10 cellular contexts compared by ENCODE assay signal in the genomic region with DNA sequence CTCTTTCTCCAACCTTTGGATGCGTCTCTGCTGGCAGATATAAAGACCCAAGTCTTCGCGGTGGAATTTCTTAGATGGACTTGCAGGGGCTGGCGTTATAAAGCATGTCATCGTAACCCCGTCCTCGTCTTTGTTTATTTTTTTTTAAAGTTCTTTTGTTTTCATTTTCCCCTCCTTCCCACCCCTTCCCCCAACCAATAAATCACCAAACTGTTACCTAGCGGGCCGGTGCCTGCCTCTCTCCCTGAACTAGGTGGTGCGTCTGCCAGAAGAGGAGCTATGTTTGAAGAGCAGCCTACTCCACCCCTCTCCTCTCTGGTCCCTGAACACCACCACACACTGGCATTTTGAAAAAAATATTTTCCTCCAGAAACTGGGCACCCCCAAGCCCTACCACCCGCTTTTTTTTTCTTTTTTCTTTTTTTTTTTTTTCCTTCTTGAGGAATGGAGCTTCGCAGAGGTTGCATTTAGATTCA. TPM values are rescaled to one million over a fixed set of nuclear protein-coding genes. Genes with fewer than 3 reads are reported as not detected.
DNase-seq lines count a peak whose midpoint lies in the region; ATAC-seq, FAIRE-seq and TF ChIP-seq lines count a peak whose summit lies in the region.
"Had no signal": no experiment of that assay in that cellular context is flagged by ENCODE, and none has a peak within 500 bp of the region (broad histone marks: within the 10 kb centered on the region; RNA-seq: fewer than 3 reads in every experiment).

A gene (plus strand): TSS at position 434 of the 476 bp plus-strand sequence. CDS start 228 bp downstream, outside the sequence.

- ATAC-seq in naive thymus-derived CD4-positive, alpha-beta T cell, result no peak
- ATAC-seq in HG03521 (IDR thresholded peaks at IDR 0.05; ENCODE audit: unreplicated experiment) (no peak), HG03378 (IDR thresholded peaks at IDR 0.05; ENCODE audit: unreplicated experiment) (no peak), body of pancreas (no peak)
- ATAC-seq: CD8-positive, alpha-beta T cell had no signal

- no peak within 1 kb of the TSS for H3K9ac ChIP-seq in KMS-11

- POLR2A ChIA-PET in CD4-positive, alpha-beta memory T cell (lab: Charles Lee; ENCODE audit: partially characterized antibody), result no interaction called here
- POLR2A ChIA-PET in naive thymus-derived CD4-positive, alpha-beta T cell (lab: Charles Lee), result no interaction called here

- peaks cover 13% of the 10 kb centered on the region for H3K4me1 ChIP-seq in CD4-positive, alpha-beta memory T cell (ENCODE audit: insufficient read depth, low read length)
- H3K4me1 ChIP-seq in KMS-11 (ENCODE audit: low read depth, poor library complexity, severe bottlenecking), result no peaks in the 10 kb centered on the region
- no peaks in the 10 kb centered on the region for H3K4me1 ChIP-seq in naive thymus-derived CD4-positive, alpha-beta T cell (ENCODE audit: control insufficient read depth in 2 of 2, insufficient read depth in 2 of 2, low read length in 2 of 2)
- peaks cover 27% of the 10 kb centered on the region for H3K4me1 ChIP-seq in body of pancreas

- no peak for TF ChIP-seq CTCF in KMS-11 (conservative IDR thresholded peaks at IDR 0.05; ENCODE audit: low read depth, low read length)
- no peak for TF ChIP-seq CTCF in D721Med (IDR thresholded peaks at IDR 0.05; ENCODE audit: insufficient read depth, missing control alignments)
- TF ChIP-seq CTCF in body of pancreas (IDR thresholded peaks at IDR 0.05), result no peak

- peaks cover 32% of the 10 kb centered on the region for H3K27me3 ChIP-seq in CD4-positive, alpha-beta memory T cell (ENCODE audit: insufficient read depth, low read length)
- no peaks in the 10 kb centered on the region for H3K27me3 ChIP-seq in KMS-11 (ENCODE audit: insufficient read depth, low read depth)
- H3K27me3 ChIP-seq in naive thymus-derived CD4-positive, alpha-beta T cell (ENCODE audit: control insufficient read depth in 2 of 2, insufficient read depth in 2 of 2, low read length in 2 of 2), result peaks cover 0 to 10% of the 10 kb centered on the region in 2 donors
- H3K27me3 ChIP-seq in body of pancreas, result peaks cover 0 to 16% of the 10 kb centered on the region in 2 donors

- CTCF ChIA-PET in CD4-positive, alpha-beta memory T cell (lab: Charles Lee; ENCODE audit: partially characterized antibody), result interaction anchor here (1.0 to 3.4 kb wide), 2 partner anchors 572 to 602 kb away, joined by 3 to 9 read pairs; no protein-coding TSS in a partner anchor
- CTCF ChIA-PET in naive thymus-derived CD4-positive, alpha-beta T cell (lab: Charles Lee), result no interaction called here

- H3K36me3 Mint-ChIP-seq in CD4-positive, alpha-beta memory T cell, result no peaks in the 10 kb centered on the region
- peaks cover 0 to 4% (median 0%) of the 10 kb centered on the region in 5 donors for H3K36me3 Mint-ChIP-seq in naive thymus-derived CD4-positive, alpha-beta T cell
- H3K36me3 Mint-ChIP-seq: CD8-positive, alpha-beta T cell had no signal

- no peak within 1 kb of the TSS for H3K27ac ChIP-seq in CD4-positive, alpha-beta memory T cell (ENCODE audit: low read depth, low read length)
- no peak within 1 kb of the TSS for H3K27ac ChIP-seq in KMS-11
- H3K27ac ChIP-seq in naive thymus-derived CD4-positive, alpha-beta T cell (ENCODE audit: low read depth, low read length), result no peak within 1 kb of the TSS
- H3K27ac ChIP-seq in body of pancreas, result no peak within 1 kb of the TSS

- peaks cover 54 to 58% of the 10 kb centered on the region in 2 donors for H3K27me3 Mint-ChIP-seq in CD4-positive, alpha-beta memory T cell
- H3K27me3 Mint-ChIP-seq in naive thymus-derived CD4-positive, alpha-beta T cell, result peaks cover 67 to 89% (median 77%) of the 10 kb centered on the region in 5 donors

- peak within 1 kb of the TSS; percentile 14; the same call in 1 of the 2 replicates for H2AFZ ChIP-seq in KMS-11 (ENCODE audit: low read depth)

- H3K4me1 Mint-ChIP-seq in CD4-positive, alpha-beta memory T cell, result peaks cover 4 to 21% (median 15%) of the 10 kb centered on the region in 4 donors
- H3K4me1 Mint-ChIP-seq in naive thymus-derived CD4-positive, alpha-beta T cell, result peaks cover 14 to 32% (median 23%) of the 10 kb centered on the region in 7 donors

- H3K4me3 ChIP-seq in CD4-positive, alpha-beta memory T cell (ENCODE audit: low read length in 2 of 2), result no peak within 1 kb of the TSS
- H3K4me3 ChIP-seq in KMS-11 (IDR thresholded peaks at IDR 0.05; ENCODE audit: insufficient read depth, low read depth, low read length), result no peak within 1 kb of the TSS
- no peak within 1 kb of the TSS for H3K4me3 ChIP-seq in naive thymus-derived CD4-positive, alpha-beta T cell (ENCODE audit: low read length)
- no peak within 1 kb of the TSS for H3K4me3 ChIP-seq in body of pancreas

- no peaks in the 10 kb centered on the region for H3K79me2 ChIP-seq in KMS-11 (ENCODE audit: insufficient read depth, low read depth)

- no peak for FAIRE-seq in D721Med (lab: Jason Lieb, UNC)

- no peak within 1 kb of the TSS for H3K4me2 ChIP-seq in KMS-11

- peak within 1 kb of the TSS in 6 of 8 donors; percentile 18 to 74 (median 46) for H3K4me3 Mint-ChIP-seq in CD4-positive, alpha-beta memory T cell
- peak within 1 kb of the TSS in 9 of 10 donors; percentile 10 to 74 (median 51) for H3K4me3 Mint-ChIP-seq in naive thymus-derived CD4-positive, alpha-beta T cell
- H3K4me3 Mint-ChIP-seq: CD8-positive, alpha-beta T cell had no signal

- peaks cover 0 to 4% (median 0%) of the 10 kb centered on the region in 8 donors for H3K9me3 Mint-ChIP-seq in CD4-positive, alpha-beta memory T cell
- peaks cover 0 to 3% (median 0%) of the 10 kb centered on the region in 11 donors for H3K9me3 Mint-ChIP-seq in naive thymus-derived CD4-positive, alpha-beta T cell
- H3K9me3 Mint-ChIP-seq: CD8-positive, alpha-beta T cell had no signal

- DNase-seq in CD4-positive, alpha-beta memory T cell, result no peak
- peak; percentile 44 for DNase-seq in cerebellar cortex (ENCODE audit: low spot score)
- DNase-seq in naive thymus-derived CD4-positive, alpha-beta T cell, result no peak
- DNase-seq in D721Med (ENCODE audit: insufficient read length, low spot score), result no peak
- DNase-seq in body of pancreas, result no peak
- DNase-seq: activated CD4-positive, CD25-positive, alpha-beta regulatory T cell treated with anti-CD3 and anti-CD28 coated beads, Interleukin-2, amount 50 U/mL, for 72 hours; CD8-positive, alpha-beta T cell had no signal

- TF ChIP-seq POLR2A in body of pancreas (IDR thresholded peaks at IDR 0.05), result no peak

- intact Hi-C loops in CD4-positive, alpha-beta memory T cell (cut with micrococcal nuclease), result no loop called here
- intact Hi-C loops in naive thymus-derived CD4-positive, alpha-beta T cell (cut with micrococcal nuclease), result loop anchor here in 1 of 2 donors (10.0 kb wide), 1 partner anchor 912 kb away; a partner anchor contains a TSS
- intact Hi-C loops in body of pancreas (cut with DNase I), result no loop called here

- no peaks in the 10 kb centered on the region for H3K9me3 ChIP-seq in CD4-positive, alpha-beta memory T cell (ENCODE audit: control insufficient read depth in 1 of 2, low read length in 2 of 2)
- no peaks in the 10 kb centered on the region for H3K9me3 ChIP-seq in naive thymus-derived CD4-positive, alpha-beta T cell (ENCODE audit: control insufficient read depth in 2 of 3, low read length in 3 of 3)
- no peaks in the 10 kb centered on the region for H3K9me3 ChIP-seq in body of pancreas

- H4K20me1 ChIP-seq in KMS-11 (ENCODE audit: insufficient read depth), result no peaks in the 10 kb centered on the region

- H3K27ac Mint-ChIP-seq in CD4-positive, alpha-beta memory T cell, result no peak within 1 kb of the TSS
- no peak within 1 kb of the TSS for H3K27ac Mint-ChIP-seq in naive thymus-derived CD4-positive, alpha-beta T cell
- H3K27ac Mint-ChIP-seq: CD8-positive, alpha-beta T cell had no signal

- no peaks in the 10 kb centered on the region for H3K36me3 ChIP-seq in CD4-positive, alpha-beta memory T cell (ENCODE audit: insufficient read depth, low read length)
- H3K36me3 ChIP-seq in KMS-11 (ENCODE audit: insufficient read depth) (no peaks in the 10 kb centered on the region), body of pancreas (replicated peaks in 1 of 2; ENCODE audit: insufficient read depth in 1 of 2, low read depth in 2 of 2) (no peaks in the 10 kb centered on the region)
- H3K36me3 ChIP-seq in naive thymus-derived CD4-positive, alpha-beta T cell (ENCODE audit: control insufficient read depth in 2 of 3, insufficient read depth in 3 of 3, low read length in 3 of 3), result no peaks in the 10 kb centered on the region

- WGBS in body of pancreas, 2 donors, result 1 to 3% methylated on average over 12 of the region's 12 CpGs

RNA-seq across cellular contexts. Expression of the gene that starts here (rescaled TPM):
- not detected for total RNA-seq in CD4-positive, alpha-beta memory T cell
- not detected for polyA plus RNA-seq in CD4-positive, alpha-beta memory T cell
- total RNA-seq in naive thymus-derived CD4-positive, alpha-beta T cell, result under 1 TPM in 1 of 5 experiments, not detected in 4; 0.07 TPM
- not detected for polyA plus RNA-seq in naive thymus-derived CD4-positive, alpha-beta T cell
- 1 to 10 TPM in 1 of 2 donors, not detected in 1; 1.0 TPM for total RNA-seq in body of pancreas
- total RNA-seq: CD8-positive, alpha-beta T cell had no signal
